In the genomic region with DNA sequence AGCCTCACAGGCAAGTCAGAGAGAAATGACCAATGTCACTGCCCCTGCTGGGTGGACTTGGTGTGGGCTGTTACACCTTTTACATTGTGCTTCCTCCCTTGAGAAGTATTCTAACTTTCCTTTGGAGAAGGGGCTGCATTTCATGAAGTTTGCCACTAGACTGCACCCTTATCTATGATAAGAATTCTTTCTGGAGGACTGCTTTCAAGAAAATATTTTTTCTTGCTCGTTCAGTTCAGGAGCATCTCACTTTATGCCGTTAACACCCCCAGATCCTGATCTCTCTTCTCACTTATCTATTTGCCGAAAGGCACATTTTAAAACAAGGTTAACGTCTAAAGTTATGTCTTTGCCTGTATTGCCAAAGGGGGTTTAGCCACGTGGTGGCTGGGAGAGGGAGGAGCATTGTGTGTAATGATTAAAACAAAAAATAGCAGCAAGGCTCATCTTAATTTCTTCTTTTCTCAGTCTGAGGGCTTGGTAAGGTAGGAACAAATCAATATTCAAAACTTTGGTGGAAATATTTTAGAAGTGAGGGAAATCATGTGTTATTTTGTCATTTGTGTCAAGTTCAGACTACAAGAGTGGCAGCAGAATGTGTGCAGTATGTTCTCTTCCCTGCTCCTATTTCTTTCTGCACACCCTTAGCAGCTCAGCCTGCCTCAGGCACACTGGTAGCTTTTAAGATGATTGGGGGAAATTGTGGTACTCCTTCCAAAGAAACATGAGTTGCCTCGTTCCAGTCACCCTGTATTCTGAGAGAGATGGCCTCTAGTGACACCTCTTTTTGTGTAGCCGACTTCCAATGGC, we compare ENCODE assay signal across 8 cellular contexts. TPM values are rescaled to one million over a fixed set of nuclear protein-coding genes. Genes with fewer than 3 reads are reported as not detected.
DNase-seq lines count a peak whose midpoint lies in the region; ATAC-seq, FAIRE-seq and TF ChIP-seq lines count a peak whose summit lies in the region.

No MANE protein-coding gene starts in this region.

- no peak overlapping the region for H3K4me3 ChIP-seq in heart right ventricle
- H3K4me3 ChIP-seq in fibroblast of lung (replicated peaks in 1 of 4; ENCODE audit: control extremely low read depth in 1 of 4, insufficient read depth in 1 of 4, low read depth in 3 of 4, low read length in 4 of 4): no peak overlapping the region
- H3K4me3 ChIP-seq in smooth muscle cell: peak overlapping the region; percentile 14
- no peak overlapping the region for H3K4me3 ChIP-seq in pancreas

- FAIRE-seq in RCC 7860 (lab: Jason Lieb, UNC) (peak; percentile 14), pancreas (lab: Jason Lieb, UNC) (no peak)

- peak overlapping the region in 5 of 10 donors; percentile 49 to 95 (median 90) for H3K27ac ChIP-seq in heart right ventricle
- no peak overlapping the region for H3K27ac ChIP-seq in fibroblast of lung (ENCODE audit: insufficient read depth, low read length)
- peak overlapping the region; percentile 92 for H3K27ac ChIP-seq in smooth muscle cell (ENCODE audit: low read depth)
- no peak overlapping the region for H3K27ac ChIP-seq in pancreas

- no peak for DNase-seq in heart right ventricle
- DNase-seq in Right ventricle myocardium superior: no peak
- DNase-seq in RCC 7860 (ENCODE audit: low spot score): peak; percentile 53
- peak; percentile 65 to 73 for DNase-seq in fibroblast of lung (ENCODE audit: low read depth in 2 of 2)
- DNase-seq in smooth muscle cell (lab: John Stamatoyannopoulos, UW; ENCODE audit: unreplicated experiment): no peak
- DNase-seq in pancreas: no peak
- DNase-seq in stimulated activated naive CD4-positive, alpha-beta T cell (lab: John Stamatoyannopoulos, UW): no peak

- intact Hi-C loops in heart right ventricle (cut with DNase I): loop anchor here (5.0 to 10.0 kb wide), 17 partner anchors 75 to 1018 kb away; no protein-coding TSS in a partner anchor
- intact Hi-C loops in Right ventricle myocardium superior (cut with DNase I): loop anchor here (5.0 kb wide), 4 partner anchors 75 to 815 kb away; no protein-coding TSS in a partner anchor
- intact Hi-C loops in pancreas (cut with DNase I): loop anchor here in 1 of 3 donors (10.0 kb wide), 1 partner anchor 1018 kb away; no protein-coding TSS in a partner anchor

- H3K9me3 ChIP-seq in heart right ventricle (no peaks in the 10 kb centered on the region), fibroblast of lung (ENCODE audit: control insufficient read depth, insufficient read depth, low read depth, low read length) (no peaks in the 10 kb centered on the region), smooth muscle cell (replicated peaks; ENCODE audit: low read depth) (no peaks in the 10 kb centered on the region), pancreas (no peaks in the 10 kb centered on the region)

- TF ChIP-seq CTCF in heart right ventricle (IDR thresholded peaks at IDR 0.05) (peak in 8 of 9 donors; percentile 19 to 71 (median 52)), fibroblast of lung (conservative IDR thresholded peaks at IDR 0.05 in 1 of 2, IDR thresholded peaks at IDR 0.05 in 1 of 2; ENCODE audit: low read depth in 1 of 2, low read length in 2 of 2) (peak; percentile 81 to 89), smooth muscle cell (IDR thresholded peaks at IDR 0.05; ENCODE audit: borderline replicate concordance, insufficient read depth, poor library complexity, severe bottlenecking) (peak; percentile 47), pancreas (IDR thresholded peaks at IDR 0.05) (peak in 2 of 4 donors; percentile 5 to 22)

- peak overlapping the region; percentile 19 for H3K4me2 ChIP-seq in fibroblast of lung (ENCODE audit: extremely low read depth, insufficient read depth, low read length)
- peak overlapping the region; percentile 74 for H3K4me2 ChIP-seq in smooth muscle cell

- H3K9ac ChIP-seq in fibroblast of lung (ENCODE audit: insufficient read depth, low read length) (no peak overlapping the region), smooth muscle cell (ENCODE audit: low read depth) (no peak overlapping the region)

- H3F3A ChIP-seq in smooth muscle cell (ENCODE audit: low read depth): peaks cover 15% of the 10 kb centered on the region

- H2AFZ ChIP-seq in fibroblast of lung (ENCODE audit: low read length) (peak overlapping the region; percentile 27), smooth muscle cell (ENCODE audit: low read depth) (peak overlapping the region; percentile 53)

- 36 to 42% methylated on average over 7 of the region's 7 CpGs for WGBS in heart right ventricle, 2 donors
- WGBS in smooth muscle cell (ENCODE audit: low lambda C conversion rate): 25% methylated on average over 7 of the region's 7 CpGs
- 26 to 32% methylated on average over 7 of the region's 7 CpGs for WGBS in pancreas, 2 donors

- H3K27me3 ChIP-seq in heart right ventricle (peaks cover 0 to 90% (median 0%) of the 10 kb centered on the region in 7 donors), fibroblast of lung (ENCODE audit: control insufficient read depth, insufficient read depth, low read length) (no peaks in the 10 kb centered on the region), smooth muscle cell (ENCODE audit: low read depth) (no peaks in the 10 kb centered on the region), pancreas (peaks cover 0 to 17% (median 4%) of the 10 kb centered on the region in 4 donors)

- H3K79me2 ChIP-seq in fibroblast of lung (ENCODE audit: control insufficient read depth, insufficient read depth, low read length) (peaks cover 24% of the 10 kb centered on the region), smooth muscle cell (ENCODE audit: low read depth) (peaks cover 29% of the 10 kb centered on the region)

- ATAC-seq in heart right ventricle (no peak), Right ventricle myocardium superior (ENCODE audit: poor library complexity) (no peak), GM19395 (IDR thresholded peaks at IDR 0.05; ENCODE audit: unreplicated experiment) (no peak), pancreas (no peak)

- H4K20me1 ChIP-seq in fibroblast of lung (ENCODE audit: control insufficient read depth, extremely low read depth, insufficient read depth, low read length): no peaks in the 10 kb centered on the region
- peaks cover 10% of the 10 kb centered on the region for H4K20me1 ChIP-seq in smooth muscle cell (ENCODE audit: low read depth)

- H3K36me3 ChIP-seq in heart right ventricle (no peaks in the 10 kb centered on the region), fibroblast of lung (ENCODE audit: control insufficient read depth, insufficient read depth, low read length) (no peaks in the 10 kb centered on the region), smooth muscle cell (ENCODE audit: low read depth) (no peaks in the 10 kb centered on the region), pancreas (no peaks in the 10 kb centered on the region)

- H3K4me1 ChIP-seq in heart right ventricle (peaks cover 10 to 80% (median 55%) of the 10 kb centered on the region in 9 donors), fibroblast of lung (ENCODE audit: control insufficient read depth, extremely low read depth, insufficient read depth, low read length) (peaks cover 14% of the 10 kb centered on the region), smooth muscle cell (ENCODE audit: low read depth) (peaks cover 41% of the 10 kb centered on the region), pancreas (peaks cover 14 to 21% (median 17%) of the 10 kb centered on the region in 3 donors)

RNA-seq across cellular contexts. Expression of a gene that starts 1.6 kb away (rescaled TPM):
- 100 to 1,000 TPM; 107 to 267 (median 162) TPM for total RNA-seq in heart right ventricle
- polyA plus RNA-seq in heart right ventricle: 10 to 100 TPM; 67.1 to 70.6 TPM
- 134 TPM for total RNA-seq in Right ventricle myocardium superior
- total RNA-seq in fibroblast of lung: 783 and 1,100 TPM in 2 replicates
- 712 and 2,607 TPM in 2 replicates for polyA plus RNA-seq in fibroblast of lung
- polyA plus RNA-seq in fibroblast of lung (2012): 532 and 2,380 TPM in 2 replicates
- 654 and 2,537 TPM in 2 replicates for polyA minus RNA-seq in fibroblast of lung (ENCODE audit: low replicate concordance)
- 766 and 787 TPM in 2 replicates for total RNA-seq in smooth muscle cell
- polyA plus RNA-seq in smooth muscle cell: 381 and 426 TPM in 2 replicates
- 10 to 100 TPM in 5 of 6 donors, 1 to 10 TPM in 1; 8.2 to 91.6 (median 28.8) TPM for total RNA-seq in pancreas
- 10 to 100 TPM; 18.4 to 25.0 TPM for polyA plus RNA-seq in pancreas

Comparison
In these comparisons a context has a peak if more than half of its experiments do, and no peak if none do; other contexts are left out.
1. DNase-seq: peak in RCC 7860 (single experiment) and fibroblast of lung (2 of 2); none in heart right ventricle (0 of 2), Right ventricle myocardium superior (single experiment), smooth muscle cell (single experiment), pancreas (0 of 6) and stimulated activated naive CD4-positive, alpha-beta T cell (0 of 6).